Comparison of ENCODE assay signal across 20 cellular contexts in genomic region chr4:135408109-135408508, GRCh38.
"Had no signal": no experiment of that assay in that cellular context is flagged by ENCODE, and none has a peak within 500 bp of the region (broad histone marks: within the 10 kb centered on the region; RNA-seq: fewer than 3 reads in every experiment).

No MANE protein-coding gene starts in this region.

- H3K27ac Mint-ChIP-seq: naive B cell; stimulated activated memory B cell treated with anti-CD40 and anti-IgM and Interleukin-4, amounts not matched to agents 10 μg/mL and 1 μg/mL and 100 μg/mL, for 72 hours; stimulated activated naive CD8-positive, alpha-beta T cell treated with anti-CD3 and anti-CD28 coated beads, Interleukin-15, Interleukin-2, amounts not matched to agents 100 ng/mL and 50 ng/mL, for 24 hours had no signal

- H3K9me3 ChIP-seq: colonic mucosa, neutrophil, psoas muscle, right lobe of liver, testis, transverse colon had no signal

- ATAC-seq: foreskin keratinocyte; left colon; left ventricle myocardium superior; psoas muscle; right lobe of liver; stimulated activated memory B cell treated with anti-CD40 and anti-IgM and Interleukin-4, amounts not matched to agents 10 μg/mL and 1 μg/mL and 100 μg/mL, for 72 hours had no signal

- H3K36me3 Mint-ChIP-seq: naive B cell; stimulated activated memory B cell treated with anti-CD40 and anti-IgM and Interleukin-4, amounts not matched to agents 10 μg/mL and 1 μg/mL and 100 μg/mL, for 72 hours had no signal

- H3K4me1 ChIP-seq: colonic mucosa, foreskin keratinocyte, psoas muscle, right lobe of liver, testis, transverse colon had no signal

- H3K27me3 Mint-ChIP-seq: naive B cell; stimulated activated memory B cell treated with anti-CD40 and anti-IgM and Interleukin-4, amounts not matched to agents 10 μg/mL and 1 μg/mL and 100 μg/mL, for 72 hours; stimulated activated naive CD8-positive, alpha-beta T cell treated with anti-CD3 and anti-CD28 coated beads, Interleukin-15, Interleukin-2, amounts not matched to agents 100 ng/mL and 50 ng/mL, for 24 hours had no signal

- H3K4me3 Mint-ChIP-seq: naive B cell; nephron progenitor cell; stimulated activated memory B cell treated with anti-CD40 and anti-IgM and Interleukin-4, amounts not matched to agents 10 μg/mL and 1 μg/mL and 100 μg/mL, for 72 hours; stimulated activated naive CD8-positive, alpha-beta T cell treated with anti-CD3 and anti-CD28 coated beads, Interleukin-15, Interleukin-2, amounts not matched to agents 100 ng/mL and 50 ng/mL, for 24 hours had no signal

- H3K27ac ChIP-seq: colonic mucosa, foreskin keratinocyte, neutrophil, psoas muscle, right lobe of liver, testis, transverse colon had no signal

- H3K4me3 ChIP-seq: colonic mucosa, lung, psoas muscle, right lobe of liver, testis, transverse colon had no signal

- H3K36me3 ChIP-seq: colonic mucosa, neutrophil, right lobe of liver, transverse colon had no signal

- H3K4me1 Mint-ChIP-seq: naive B cell; nephron progenitor cell; stimulated activated memory B cell treated with anti-CD40 and anti-IgM and Interleukin-4, amounts not matched to agents 10 μg/mL and 1 μg/mL and 100 μg/mL, for 72 hours had no signal

- H3K27me3 ChIP-seq: colonic mucosa, foreskin keratinocyte, neutrophil, right lobe of liver, testis, transverse colon had no signal

- DNase-seq: colonic mucosa; dermis blood vessel endothelial cell; erythroblast; foreskin keratinocyte; left colon; left ventricle myocardium superior; mesenchymal stem cell; naive B cell; nephron progenitor cell; retina; right lobe of liver; stimulated activated CD4-positive, alpha-beta T cell treated with anti-CD3 and anti-CD28 coated beads, Interleukin-1b, Interleukin-23, amount 100 ng/mL, for 48 hours; stimulated activated CD4-positive, alpha-beta T cell treated with anti-CD3 and anti-CD28 coated beads, Interleukin-4, amount 100 ng/mL, for 24 hours; testis; transverse colon had no signal
